ENCODE assay signal across 35 cellular contexts in the genomic region with DNA sequence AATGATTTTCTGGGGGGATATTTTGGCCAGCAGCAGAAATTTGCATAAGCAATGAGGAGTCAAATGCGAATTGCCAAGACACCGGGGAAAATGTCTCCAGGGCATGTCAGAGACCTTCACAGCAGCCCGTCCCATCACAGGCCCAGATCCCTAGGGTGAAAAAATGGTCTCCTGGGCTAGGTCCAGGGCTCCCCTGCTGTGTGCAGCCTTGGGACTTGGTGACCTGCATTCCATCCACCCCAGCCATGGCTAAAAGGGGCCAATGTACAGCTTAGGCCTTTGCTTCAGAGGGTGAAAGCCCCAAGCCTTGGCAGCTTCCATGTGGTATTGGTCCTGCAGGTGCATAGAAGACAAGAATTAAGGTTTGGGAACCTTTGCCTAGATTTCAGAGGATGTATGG.
"Had no signal": no experiment of that assay in that cellular context is flagged by ENCODE, and none has a peak within 500 bp of the region (broad histone marks: within the 10 kb centered on the region; RNA-seq: fewer than 3 reads in every experiment).

No MANE protein-coding gene starts in this region.

- H3K4me1 Mint-ChIP-seq: activated CD4-positive, alpha-beta T cell treated with anti-CD3 and anti-CD28 coated beads for 36 hours; activated CD4-positive, alpha-beta T cell treated with anti-CD3 and anti-CD28 coated beads, Interleukin-2, amount 10 ng/mL, durations not matched to agents 7 days and 5 days; activated naive CD8-positive, alpha-beta T cell treated with anti-CD3 and anti-CD28 coated beads for 36 hours; activated T-helper 17 cell treated with anti-CD3 and anti-CD28 coated beads, Interleukin-2, amount 50 U/mL, for 72 hours had no signal

- ATAC-seq: activated CD4-positive, alpha-beta T cell treated with anti-CD3 and anti-CD28 coated beads for 36 hours; activated CD4-positive, CD25-positive, alpha-beta regulatory T cell treated with anti-CD3 and anti-CD28 coated beads, Interleukin-2, amount 50 U/mL, for 24 hours; activated CD8-positive, alpha-beta T cell treated with anti-CD3 and anti-CD28 coated beads for 36 hours; activated naive CD4-positive, alpha-beta T cell treated with anti-CD3 and anti-CD28 coated beads, Interleukin-2, amount 50 U/mL, for 72 hours; activated T-cell treated with anti-CD3 and anti-CD28 coated beads, Interleukin-2, amount 50 U/mL, for 4 hours; activated T-cell treated with anti-CD3 and anti-CD28 coated beads, Interleukin-2, amount 50 U/mL, for 72 hours; activated T-helper 17 cell treated with anti-CD3 and anti-CD28 coated beads, Interleukin-2, amount 50 U/mL, for 72 hours; body of pancreas had no signal

- DNase-seq: activated CD4-positive, alpha-beta T cell treated with anti-CD3 and anti-CD28 coated beads for 1 hour; activated CD4-positive, alpha-beta T cell treated with anti-CD3 and anti-CD28 coated beads for 36 hours; activated CD4-positive, alpha-beta T cell treated with anti-CD3 and anti-CD28 coated beads for 48 hours; activated CD4-positive, alpha-beta T cell treated with anti-CD3 and anti-CD28 coated beads, Interleukin-2, amount 10 ng/mL, durations not matched to agents 7 days and 5 days; activated CD4-positive, alpha-beta T cell treated with anti-CD3 and anti-CD28 coated beads, Interleukin-2, amount 50 U/mL, for 48 hours; activated CD8-positive, alpha-beta memory T cell treated with anti-CD3 and anti-CD28 coated beads, Interleukin-2, amount 50 U/mL, for 4 hours; activated CD8-positive, alpha-beta T cell treated with anti-CD3 and anti-CD28 coated beads for 36 hours; activated effector memory CD4-positive, alpha-beta T cell treated with anti-CD3 and anti-CD28 coated beads, Interleukin-2, amount 50 U/mL, for 16 hours; activated gamma-delta T cell treated with Interleukin-2 at 50 U/mL for 16 hours; activated naive CD4-positive, alpha-beta T cell treated with anti-CD3 and anti-CD28 coated beads for 36 hours; activated naive CD4-positive, alpha-beta T cell treated with anti-CD3 and anti-CD28 coated beads, Interleukin-2, amount 50 U/mL, for 16 hours; activated naive CD8-positive, alpha-beta T cell treated with anti-CD3 and anti-CD28 coated beads for 36 hours; activated T-cell treated with anti-CD3 and anti-CD28 coated beads for 4 hours; activated T-cell treated with anti-CD3 and anti-CD28 coated beads, Interleukin-2, amount 50 U/mL, for 1 hour; activated T-cell treated with anti-CD3 and anti-CD28 coated beads, Interleukin-2, amount 50 U/mL, for 4 hours; activated T-cell treated with anti-CD3 and anti-CD28 coated beads, Interleukin-2, amount 50 U/mL, for 72 hours; adrenal gland; amniotic stem cell; aorta; body of pancreas; brain microvascular endothelial cell; central memory CD4-positive, alpha-beta T cell; SW 1271; T-helper 1 cell; T-helper 2 cell; T-helper 9 cell had no signal

- H3K9me3 Mint-ChIP-seq: activated T-helper 1 cell treated with anti-CD3 and anti-CD28 coated beads, Interleukin-12 subunit alpha, Interleukin-12 subunit beta, Interleukin-2, Interleukin-4 antibody, amounts not matched to agents 30 ng/mL and 10 ng/mL and 1 ng/mL, durations not matched to agents 14 hours and 24 hours and 36 hours; T-helper 1 cell treated with Interleukin-12 subunit alpha and Interleukin-12 subunit beta and Interleukin-4 antibody, amounts not matched to agents 30 μg/mL and 1 μg/mL, for 36 hours had no signal

- H3K27ac ChIP-seq: adrenal gland, body of pancreas, breast epithelium, WERI-Rb-1 had no signal

- H3K27me3 Mint-ChIP-seq: activated CD4-positive, alpha-beta T cell treated with anti-CD3 and anti-CD28 coated beads for 36 hours; activated CD4-positive, alpha-beta T cell treated with anti-CD3 and anti-CD28 coated beads, Interleukin-2, amount 10 ng/mL, durations not matched to agents 7 days and 5 days; activated CD8-positive, alpha-beta T cell treated with anti-CD3 and anti-CD28 coated beads for 36 hours; activated T-helper 17 cell treated with anti-CD3 and anti-CD28 coated beads, Interleukin-2, amount 50 U/mL, for 72 hours had no signal

- H3K4me1 ChIP-seq: adrenal gland, body of pancreas, breast epithelium had no signal

- H3K4me3 Mint-ChIP-seq: activated CD4-positive, alpha-beta T cell treated with anti-CD3 and anti-CD28 coated beads for 36 hours; activated CD4-positive, alpha-beta T cell treated with anti-CD3 and anti-CD28 coated beads, Interleukin-2, amount 10 ng/mL, durations not matched to agents 7 days and 5 days; activated CD8-positive, alpha-beta T cell treated with anti-CD3 and anti-CD28 coated beads for 36 hours; activated naive CD4-positive, alpha-beta T cell treated with anti-CD3 and anti-CD28 coated beads for 36 hours; activated naive CD8-positive, alpha-beta T cell treated with anti-CD3 and anti-CD28 coated beads for 36 hours; activated T-cell treated with anti-CD3 and anti-CD28 coated beads, Interleukin-2, amount 50 U/mL, for 4 hours; activated T-cell treated with anti-CD3 and anti-CD28 coated beads, Interleukin-2, amount 50 U/mL, for 72 hours; activated T-helper 1 cell treated with anti-CD3 and anti-CD28 coated beads, Interleukin-12 subunit alpha, Interleukin-12 subunit beta, Interleukin-2, Interleukin-4 antibody, amounts not matched to agents 30 ng/mL and 10 ng/mL and 1 ng/mL, durations not matched to agents 14 hours and 24 hours and 36 hours; activated T-helper 17 cell treated with anti-CD3 and anti-CD28 coated beads, Interleukin-2, amount 50 U/mL, for 72 hours; T-helper 1 cell treated with Interleukin-12 subunit alpha and Interleukin-12 subunit beta and Interleukin-4 antibody, amounts not matched to agents 30 μg/mL and 1 μg/mL, for 36 hours; T-helper 2 cell treated with Interferon-gamma antibody and Interleukin-4, amounts not matched to agents 5 μg/mL and 100 μg/mL, for 36 hours; WTC11 had no signal

- H3K4me3 ChIP-seq: adrenal gland, body of pancreas, breast epithelium had no signal

- H3K36me3 Mint-ChIP-seq: activated naive CD4-positive, alpha-beta T cell treated with anti-CD3 and anti-CD28 coated beads, Interleukin-2, amount 50 U/mL, for 72 hours; activated naive CD8-positive, alpha-beta T cell treated with anti-CD3 and anti-CD28 coated beads for 36 hours; WTC11 had no signal

- H3K27ac Mint-ChIP-seq: activated CD4-positive, alpha-beta T cell treated with anti-CD3 and anti-CD28 coated beads for 36 hours; activated CD4-positive, alpha-beta T cell treated with anti-CD3 and anti-CD28 coated beads, Interleukin-2, amount 10 ng/mL, durations not matched to agents 7 days and 5 days; activated CD8-positive, alpha-beta T cell treated with anti-CD3 and anti-CD28 coated beads for 36 hours; activated naive CD4-positive, alpha-beta T cell treated with anti-CD3 and anti-CD28 coated beads for 36 hours; activated naive CD4-positive, alpha-beta T cell treated with anti-CD3 and anti-CD28 coated beads, Interleukin-2, amount 50 U/mL, for 72 hours; activated naive CD8-positive, alpha-beta T cell treated with anti-CD3 and anti-CD28 coated beads for 36 hours; activated T-cell treated with anti-CD3 and anti-CD28 coated beads, Interleukin-2, amount 50 U/mL, for 72 hours; activated T-helper 1 cell treated with anti-CD3 and anti-CD28 coated beads, Interleukin-12 subunit alpha, Interleukin-12 subunit beta, Interleukin-2, Interleukin-4 antibody, amounts not matched to agents 30 ng/mL and 10 ng/mL and 1 ng/mL, durations not matched to agents 14 hours and 24 hours and 36 hours; activated T-helper 17 cell treated with anti-CD3 and anti-CD28 coated beads, Interleukin-2, amount 50 U/mL, for 72 hours; T-helper 1 cell treated with Interleukin-12 subunit alpha and Interleukin-12 subunit beta and Interleukin-4 antibody, amounts not matched to agents 30 μg/mL and 1 μg/mL, for 36 hours; T-helper 2 cell treated with Interferon-gamma antibody and Interleukin-4, amounts not matched to agents 5 μg/mL and 100 μg/mL, for 36 hours; WTC11 had no signal

- H3K9me3 ChIP-seq: adrenal gland, breast epithelium had no signal

- H3K36me3 ChIP-seq: adrenal gland, brain microvascular endothelial cell, breast epithelium, WERI-Rb-1 had no signal

- H3K27me3 ChIP-seq: adrenal gland, body of pancreas, brain microvascular endothelial cell, breast epithelium had no signal
